In the genomic region with DNA sequence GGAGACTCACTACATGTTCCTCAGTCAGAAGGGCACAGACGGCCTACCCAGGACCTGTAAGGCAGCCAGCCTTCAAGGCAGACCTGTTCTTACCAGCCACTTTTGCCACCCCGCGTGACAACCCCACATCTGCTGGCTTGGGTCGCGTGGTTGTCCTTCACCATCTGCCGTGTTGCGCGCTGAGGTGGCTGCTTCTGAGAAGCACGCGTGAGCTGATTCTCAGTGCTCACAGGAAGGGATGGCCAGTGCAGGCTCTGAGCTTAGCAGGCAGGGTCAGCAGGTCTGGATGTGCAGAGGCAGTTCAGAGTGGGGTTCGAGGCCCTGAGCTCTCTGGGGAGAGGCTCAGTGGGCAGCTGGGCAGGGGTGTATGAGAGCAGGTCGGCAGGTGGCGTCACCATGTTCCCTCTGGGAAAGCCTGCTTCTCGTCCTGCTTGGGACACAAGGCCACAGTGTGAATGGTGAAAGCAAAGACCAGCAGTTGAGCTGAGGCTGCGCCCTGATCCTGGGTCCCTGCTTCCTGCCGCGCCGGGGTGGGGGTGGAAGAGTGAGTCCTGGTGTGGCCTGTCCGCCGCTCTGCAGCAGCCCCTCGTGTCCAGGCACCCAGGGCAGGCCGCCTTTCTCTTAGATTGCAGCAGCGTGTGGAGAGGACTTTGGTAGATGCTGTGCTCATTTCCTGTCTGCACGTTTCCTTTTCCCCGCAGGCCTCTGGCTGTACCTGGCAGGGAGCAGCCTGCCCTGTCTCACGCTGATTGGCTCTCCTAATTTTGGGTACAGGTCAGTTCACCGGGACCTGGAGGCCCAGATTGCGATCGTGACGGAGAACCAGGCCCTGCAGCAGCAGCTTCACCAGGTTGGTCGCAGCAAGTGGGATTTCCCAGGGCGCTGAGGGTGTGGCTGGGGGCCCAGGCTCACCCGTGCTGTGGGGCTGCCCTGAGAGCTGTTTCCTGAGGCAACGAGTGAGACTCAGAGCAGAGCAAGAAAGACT, we compare ENCODE assay signal across 9 cellular contexts.
DNase-seq lines count a peak whose midpoint lies in the region; ATAC-seq, FAIRE-seq and TF ChIP-seq lines count a peak whose summit lies in the region.
"Had no signal": no experiment of that assay in that cellular context is flagged by ENCODE, and none has a peak within 500 bp of the region (broad histone marks: within the 10 kb centered on the region; RNA-seq: fewer than 3 reads in every experiment).

No MANE protein-coding gene starts in this region.

- no peaks in the 10 kb centered on the region for H3K9me3 Mint-ChIP-seq in memory B cell

- no peak overlapping the region for H3K4me3 Mint-ChIP-seq in memory B cell

- DNase-seq in T-helper 1 cell: peak in 4 of 5 donors; percentile 30 to 89 (median 47)
- peak; percentile 47 for DNase-seq in activated gamma-delta T cell treated with Interleukin-2 at 50 U/mL for 16 hours
- DNase-seq in memory B cell (ENCODE audit: low spot score in 2 of 2): no peak
- peak; percentile 38 for DNase-seq in stimulated activated CD8-positive, alpha-beta memory T cell treated with anti-CD3 and anti-CD28 coated beads, Interleukin-4, amount 100 ng/mL, for 24 hours (ENCODE audit: low read depth)
- no peak for DNase-seq in GDM1 (lab: John Stamatoyannopoulos, UW)
- DNase-seq in RCC 7860 (ENCODE audit: low spot score): no peak
- no peak for DNase-seq in WERI-Rb-1
- DNase-seq: SHP77 had no signal

- ATAC-seq in memory B cell (ENCODE audit: low read depth) (peak; percentile 26), GM21360 (IDR thresholded peaks at IDR 0.05; ENCODE audit: unreplicated experiment) (no peak)

- peaks cover 13% of the 10 kb centered on the region for H3K36me3 Mint-ChIP-seq in memory B cell

- peaks cover 9% of the 10 kb centered on the region for H3K4me1 Mint-ChIP-seq in memory B cell

- no peaks in the 10 kb centered on the region for H3K27me3 Mint-ChIP-seq in memory B cell

- H3K9me3 ChIP-seq in WERI-Rb-1 (ENCODE audit: severe bottlenecking): no peaks in the 10 kb centered on the region

- no peak overlapping the region for H3K27ac ChIP-seq in WERI-Rb-1

- no peak for FAIRE-seq in RCC 7860 (lab: Jason Lieb, UNC)

- TF ChIP-seq CTCF in WERI-Rb-1 (IDR thresholded peaks at IDR 0.05; ENCODE audit: low read depth, low read length): no peak

- H3K27me3 ChIP-seq in WERI-Rb-1 (ENCODE audit: insufficient read depth, low read depth, severe bottlenecking): no peaks in the 10 kb centered on the region

- H3K4me3 ChIP-seq in WERI-Rb-1 (ENCODE audit: low read depth, low read length): no peak overlapping the region

- peaks cover 44% of the 10 kb centered on the region for H3K36me3 ChIP-seq in WERI-Rb-1

- H3K27ac Mint-ChIP-seq in memory B cell: no peak overlapping the region

Comparison
In these comparisons a context has a peak if more than half of its experiments do, and no peak if none do; other contexts are left out.
1. DNase-seq: peak in T-helper 1 cell (4 of 5), activated gamma-delta T cell treated with Interleukin-2 at 50 U/mL for 16 hours (single experiment) and stimulated activated CD8-positive, alpha-beta memory T cell treated with anti-CD3 and anti-CD28 coated beads, Interleukin-4, amount 100 ng/mL, for 24 hours (single experiment); none in memory B cell (0 of 2), GDM1 (single experiment), RCC 7860 (single experiment) and WERI-Rb-1 (single experiment).